In the genomic region with DNA sequence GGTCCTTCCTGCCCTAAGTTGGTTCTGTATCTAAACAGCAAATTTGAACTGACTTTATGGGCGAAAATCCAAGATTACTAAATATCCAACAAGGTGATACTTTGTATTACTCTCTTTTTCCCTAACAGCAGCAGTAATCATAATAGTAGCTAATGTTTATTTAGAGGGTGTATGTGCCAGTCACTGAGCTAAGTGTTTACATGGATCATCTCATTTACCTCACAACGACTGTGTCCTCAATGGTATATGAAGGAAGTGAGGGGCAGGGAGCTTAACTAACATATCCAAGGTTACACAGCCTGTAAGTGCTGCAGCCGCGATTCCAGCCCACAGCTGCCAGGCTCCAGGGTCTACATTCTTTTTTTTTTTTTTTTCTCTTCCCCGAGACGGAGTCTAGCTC, we compare ENCODE assay signal across 14 cellular contexts. TPM values are rescaled to one million over a fixed set of nuclear protein-coding genes. Genes with fewer than 3 reads are reported as not detected.
"Had no signal": no experiment of that assay in that cellular context is flagged by ENCODE, and none has a peak within 500 bp of the region (broad histone marks: within the 10 kb centered on the region; RNA-seq: fewer than 3 reads in every experiment).

No MANE protein-coding gene starts in this region.

- DNase-seq: activated CD4-positive, alpha-beta T cell treated with anti-CD3 and anti-CD28 coated beads, Interleukin-2, amount 50 U/mL, for 1 hour; activated effector memory CD4-positive, alpha-beta T cell treated with Interleukin-2 at 50 U/mL for 16 hours; activated T-cell treated with anti-CD3 and anti-CD28 coated beads, Interleukin-2, amount 50 U/mL, for 24 hours; body of pancreas; central memory CD4-positive, alpha-beta T cell; effector CD8-positive, alpha-beta T cell; heart left ventricle; occipital lobe; right cardiac atrium; trophoblast cell had no signal

- ATAC-seq: body of pancreas; heart left ventricle; left lobe of liver; right cardiac atrium; stimulated activated memory B cell treated with anti-CD40 and anti-IgM and Interleukin-4, amounts not matched to agents 10 μg/mL and 1 μg/mL and 100 μg/mL, for 72 hours had no signal

RNA-seq across cellular contexts. Expression of gene LRRIQ4, which starts 10.3 kb away (rescaled TPM):
- total RNA-seq: body of pancreas, heart left ventricle, left lobe of liver, right cardiac atrium had no signal

RNA-seq across cellular contexts. Expression of gene LRRC31, which starts 46.8 kb away (rescaled TPM):
- total RNA-seq: fibroblast of lung, occipital lobe, right cardiac atrium, smooth muscle cell had no signal
